Comparison of ENCODE assay signal across 10 cellular contexts in genomic region chr12:25051171-25051570, GRCh38.
DNase-seq lines count a peak whose midpoint lies in the region; ATAC-seq and TF ChIP-seq lines count a peak whose summit lies in the region.
"Had no signal": no experiment of that assay in that cellular context is flagged by ENCODE, and none has a peak within 500 bp of the region (broad histone marks: within the 10 kb centered on the region; RNA-seq: fewer than 3 reads in every experiment).

No MANE protein-coding gene starts in this region.

- no peaks in the 10 kb centered on the region for H3K9me2 ChIP-seq in DOHH2 (replicated peaks; ENCODE audit: control insufficient read depth, low read length)

- H3K9me3 Mint-ChIP-seq in activated B cell treated with CpG ODN at 0.5 μM for 24 hours (no peaks in the 10 kb centered on the region), memory B cell (peaks cover 2% of the 10 kb centered on the region)

- peaks cover 90% of the 10 kb centered on the region for H3K79me2 ChIP-seq in DOHH2 (ENCODE audit: control insufficient read depth, low read length)

- no peaks in the 10 kb centered on the region for H4K20me1 ChIP-seq in BLaER1
- H4K20me1 ChIP-seq in DOHH2 (ENCODE audit: control insufficient read depth, insufficient read depth, low read depth, low read length), result no peaks in the 10 kb centered on the region

- H3F3A ChIP-seq in DOHH2 (ENCODE audit: control insufficient read depth, insufficient read depth), result peaks cover 50% of the 10 kb centered on the region

- peaks cover 29% of the 10 kb centered on the region for H3K9me3 ChIP-seq in BLaER1
- peaks cover 8% of the 10 kb centered on the region for H3K9me3 ChIP-seq in DOHH2 (ENCODE audit: control insufficient read depth, insufficient read depth, low read length)
- peaks cover 10% of the 10 kb centered on the region for H3K9me3 ChIP-seq in mucosa of descending colon

- H3K27ac ChIP-seq in BLaER1, result peak overlapping the region; percentile 99
- H3K27ac ChIP-seq in DOHH2 (ENCODE audit: low read depth, low read length), result peak overlapping the region; percentile 96
- H3K27ac ChIP-seq: SK-N-MC had no signal

- intact Hi-C loops in activated B cell treated with CpG ODN at 0.5 μM for 24 hours (cut with micrococcal nuclease), result loop anchor here (1.0 to 5.0 kb wide), 5 partner anchors 10 to 1061 kb away; no protein-coding TSS in a partner anchor
- intact Hi-C loops in mucosa of descending colon (cut with DNase I, micrococcal nuclease), result no loop called here

- H3K27me3 Mint-ChIP-seq in activated B cell treated with CpG ODN at 0.5 μM for 24 hours (no peaks in the 10 kb centered on the region), memory B cell (no peaks in the 10 kb centered on the region)

- DNase-seq in activated B cell treated with CpG ODN at 0.5 μM for 24 hours (no peak), memory B cell (ENCODE audit: low spot score in 2 of 2) (no peak), mucosa of descending colon (no peak), putamen (ENCODE audit: low spot score) (no peak), kidney glomerular epithelial cell (lab: John Stamatoyannopoulos, UW) (no peak)
- DNase-seq: COR-L47 had no signal

- POLR2A ChIA-PET in activated B cell treated with CpG ODN at 0.5 μM for 24 hours (lab: Charles Lee), result interaction anchor here (0.7 to 13.7 kb wide), 13 partner anchors 10 to 57 kb away, joined by 3 to 486 read pairs (median 28); no protein-coding TSS in a partner anchor

- no peaks in the 10 kb centered on the region for H3K27me3 ChIP-seq in BLaER1
- no peaks in the 10 kb centered on the region for H3K27me3 ChIP-seq in DOHH2 (ENCODE audit: control insufficient read depth, low read length)

- H3K4me3 ChIP-seq in BLaER1 (peak overlapping the region; percentile 79), DOHH2 (ENCODE audit: low read length) (peak overlapping the region; percentile 80), mucosa of descending colon (no peak overlapping the region)
- H3K4me3 ChIP-seq: SK-N-MC had no signal

- TF ChIP-seq CTCF in DOHH2 (IDR thresholded peaks at IDR 0.05; ENCODE audit: low read depth, low read length, poor library complexity, severe bottlenecking) (no peak), activated B cell treated with CpG ODN at 0.5 μM for 24 hours (IDR thresholded peaks at IDR 0.05) (no peak), mucosa of descending colon (IDR thresholded peaks at IDR 0.05) (no peak)

- peak overlapping the region; percentile 96 for H3K9ac ChIP-seq in BLaER1

- H3K27ac Mint-ChIP-seq in activated B cell treated with CpG ODN at 0.5 μM for 24 hours, result peak overlapping the region; percentile 96
- peak overlapping the region; percentile 99 for H3K27ac Mint-ChIP-seq in memory B cell

- H3K4me3 Mint-ChIP-seq in activated B cell treated with CpG ODN at 0.5 μM for 24 hours, result peak overlapping the region; percentile 95
- H3K4me3 Mint-ChIP-seq in memory B cell, result peak overlapping the region; percentile 99

- ATAC-seq in activated B cell treated with CpG ODN at 0.5 μM for 24 hours (ENCODE audit: low read depth), result no peak
- no peak for ATAC-seq in memory B cell (ENCODE audit: low read depth)
- ATAC-seq in mucosa of descending colon, result no peak
- ATAC-seq in HG02623 (IDR thresholded peaks at IDR 0.05; ENCODE audit: unreplicated experiment), result no peak

- H3K36me3 Mint-ChIP-seq in activated B cell treated with CpG ODN at 0.5 μM for 24 hours (ENCODE audit: low read depth) (peaks cover 22% of the 10 kb centered on the region), memory B cell (peaks cover 4% of the 10 kb centered on the region)

- peak overlapping the region; percentile 90 for H3K4me2 ChIP-seq in BLaER1
- peak overlapping the region; percentile 89 for H3K4me2 ChIP-seq in DOHH2 (ENCODE audit: low read length)

- peaks cover 37% of the 10 kb centered on the region for H3K4me1 Mint-ChIP-seq in activated B cell treated with CpG ODN at 0.5 μM for 24 hours
- peaks cover 28% of the 10 kb centered on the region for H3K4me1 Mint-ChIP-seq in memory B cell

- CTCF ChIA-PET in activated B cell treated with CpG ODN at 0.5 μM for 24 hours (lab: Charles Lee), result interaction anchor here (1.0 to 3.3 kb wide), 5 partner anchors 26 to 104 kb away, joined by 3 to 20 read pairs (median 4); no protein-coding TSS in a partner anchor

- H3K36me3 ChIP-seq in BLaER1 (peaks cover 50% of the 10 kb centered on the region), DOHH2 (ENCODE audit: control insufficient read depth, low read length) (peaks cover 70% of the 10 kb centered on the region), mucosa of descending colon (ENCODE audit: low read depth) (no peaks in the 10 kb centered on the region)

- H3K4me1 ChIP-seq in BLaER1 (peaks cover 26% of the 10 kb centered on the region), DOHH2 (ENCODE audit: control insufficient read depth, low read length) (peaks cover 39% of the 10 kb centered on the region), mucosa of descending colon (ENCODE audit: low read depth) (no peaks in the 10 kb centered on the region)
